ENCODE assay signal across 1 cellular context in the genomic region with DNA sequence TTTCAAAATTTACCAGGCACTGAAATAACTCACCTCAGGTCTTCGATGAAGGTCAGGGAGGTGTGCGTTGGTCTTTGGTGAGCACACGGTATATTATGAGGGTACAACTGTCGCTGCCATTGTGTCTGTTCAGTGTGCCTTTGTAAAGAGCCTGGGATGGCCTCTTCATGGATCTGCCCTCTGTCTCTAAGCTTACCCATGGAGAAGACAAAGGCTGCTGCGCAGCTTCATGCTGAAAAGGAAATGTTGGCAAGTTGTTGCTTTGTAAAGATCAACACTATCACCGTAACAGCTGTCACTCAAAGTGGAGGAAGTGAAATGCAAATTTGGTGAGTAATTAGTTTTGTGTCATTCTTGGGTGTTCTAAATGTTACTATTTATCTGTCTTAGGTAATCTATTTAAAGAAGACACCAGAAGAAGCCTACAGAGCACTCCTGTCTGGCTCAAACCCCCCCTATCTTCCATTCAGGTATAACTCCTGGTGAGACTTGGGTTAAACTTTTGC.
TF ChIP-seq lines count a peak whose summit lies in the region.

No MANE protein-coding gene starts in this region.

TF ChIP-seq in GM23338, 12 proteins besides CTCF, POLR2A, EP300 and RAD21 (continued from another document):
- TF ChIP-seq, protein P1, sequence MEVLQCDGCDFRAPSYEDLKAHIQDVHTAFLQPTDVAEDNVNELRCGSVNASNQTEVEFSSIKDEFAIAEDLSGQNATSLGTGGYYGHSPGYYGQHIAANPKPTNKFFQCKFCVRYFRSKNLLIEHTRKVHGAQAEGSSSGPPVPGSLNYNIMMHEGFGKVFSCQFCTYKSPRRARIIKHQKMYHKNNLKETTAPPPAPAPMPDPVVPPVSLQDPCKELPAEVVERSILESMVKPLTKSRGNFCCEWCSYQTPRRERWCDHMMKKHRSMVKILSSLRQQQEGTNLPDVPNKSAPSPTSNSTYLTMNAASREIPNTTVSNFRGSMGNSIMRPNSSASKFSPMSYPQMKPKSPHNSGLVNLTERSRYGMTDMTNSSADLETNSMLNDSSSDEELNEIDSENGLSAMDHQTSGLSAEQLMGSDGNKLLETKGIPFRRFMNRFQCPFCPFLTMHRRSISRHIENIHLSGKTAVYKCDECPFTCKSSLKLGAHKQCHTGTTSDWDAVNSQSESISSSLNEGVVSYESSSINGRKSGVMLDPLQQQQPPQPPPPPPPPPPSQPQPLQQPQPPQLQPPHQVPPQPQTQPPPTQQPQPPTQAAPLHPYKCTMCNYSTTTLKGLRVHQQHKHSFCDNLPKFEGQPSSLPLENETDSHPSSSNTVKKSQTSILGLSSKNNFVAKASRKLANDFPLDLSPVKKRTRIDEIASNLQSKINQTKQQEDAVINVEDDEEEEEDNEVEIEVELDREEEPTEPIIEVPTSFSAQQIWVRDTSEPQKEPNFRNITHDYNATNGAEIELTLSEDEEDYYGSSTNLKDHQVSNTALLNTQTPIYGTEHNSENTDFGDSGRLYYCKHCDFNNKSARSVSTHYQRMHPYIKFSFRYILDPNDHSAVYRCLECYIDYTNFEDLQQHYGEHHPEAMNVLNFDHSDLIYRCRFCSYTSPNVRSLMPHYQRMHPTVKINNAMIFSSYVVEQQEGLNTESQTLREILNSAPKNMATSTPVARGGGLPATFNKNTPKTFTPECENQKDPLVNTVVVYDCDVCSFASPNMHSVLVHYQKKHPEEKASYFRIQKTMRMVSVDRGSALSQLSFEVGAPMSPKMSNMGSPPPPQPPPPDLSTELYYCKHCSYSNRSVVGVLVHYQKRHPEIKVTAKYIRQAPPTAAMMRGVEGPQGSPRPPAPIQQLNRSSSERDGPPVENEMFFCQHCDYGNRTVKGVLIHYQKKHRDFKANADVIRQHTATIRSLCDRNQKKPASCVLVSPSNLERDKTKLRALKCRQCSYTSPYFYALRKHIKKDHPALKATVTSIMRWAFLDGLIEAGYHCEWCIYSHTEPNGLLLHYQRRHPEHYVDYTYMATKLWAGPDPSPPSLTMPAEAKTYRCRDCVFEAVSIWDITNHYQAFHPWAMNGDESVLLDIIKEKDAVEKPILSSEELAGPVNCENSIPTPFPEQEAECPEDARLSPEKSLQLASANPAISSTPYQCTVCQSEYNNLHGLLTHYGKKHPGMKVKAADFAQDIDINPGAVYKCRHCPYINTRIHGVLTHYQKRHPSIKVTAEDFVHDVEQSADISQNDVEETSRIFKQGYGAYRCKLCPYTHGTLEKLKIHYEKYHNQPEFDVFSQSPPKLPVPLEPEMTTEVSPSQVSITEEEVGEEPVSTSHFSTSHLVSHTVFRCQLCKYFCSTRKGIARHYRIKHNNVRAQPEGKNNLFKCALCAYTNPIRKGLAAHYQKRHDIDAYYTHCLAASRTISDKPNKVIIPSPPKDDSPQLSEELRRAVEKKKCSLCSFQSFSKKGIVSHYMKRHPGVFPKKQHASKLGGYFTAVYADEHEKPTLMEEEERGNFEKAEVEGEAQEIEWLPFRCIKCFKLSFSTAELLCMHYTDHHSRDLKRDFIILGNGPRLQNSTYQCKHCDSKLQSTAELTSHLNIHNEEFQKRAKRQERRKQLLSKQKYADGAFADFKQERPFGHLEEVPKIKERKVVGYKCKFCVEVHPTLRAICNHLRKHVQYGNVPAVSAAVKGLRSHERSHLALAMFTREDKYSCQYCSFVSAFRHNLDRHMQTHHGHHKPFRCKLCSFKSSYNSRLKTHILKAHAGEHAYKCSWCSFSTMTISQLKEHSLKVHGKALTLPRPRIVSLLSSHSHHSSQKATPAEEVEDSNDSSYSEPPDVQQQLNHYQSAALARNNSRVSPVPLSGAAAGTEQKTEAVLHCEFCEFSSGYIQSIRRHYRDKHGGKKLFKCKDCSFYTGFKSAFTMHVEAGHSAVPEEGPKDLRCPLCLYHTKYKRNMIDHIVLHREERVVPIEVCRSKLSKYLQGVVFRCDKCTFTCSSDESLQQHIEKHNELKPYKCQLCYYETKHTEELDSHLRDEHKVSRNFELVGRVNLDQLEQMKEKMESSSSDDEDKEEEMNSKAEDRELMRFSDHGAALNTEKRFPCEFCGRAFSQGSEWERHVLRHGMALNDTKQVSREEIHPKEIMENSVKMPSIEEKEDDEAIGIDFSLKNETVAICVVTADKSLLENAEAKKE (CRISPR knock-in tag; IDR thresholded peaks at IDR 0.05): no peak
- no peak for TF ChIP-seq NANOG (IDR thresholded peaks at IDR 0.05; ENCODE audit: borderline replicate concordance)
- TF ChIP-seq STAT1 (IDR thresholded peaks at IDR 0.05; ENCODE audit: unreplicated experiment): no peak
- TF ChIP-seq POLR2AphosphoS5 (IDR thresholded peaks at IDR 0.05; ENCODE audit: low read depth): no peak
- TF ChIP-seq ZNF331 (CRISPR knock-in tag; IDR thresholded peaks at IDR 0.05; ENCODE audit: low read depth): no peak
- TF ChIP-seq CREB1 (CRISPR knock-in tag; IDR thresholded peaks at IDR 0.05; ENCODE audit: low read depth): no peak
- no peak for TF ChIP-seq EZH2 (IDR thresholded peaks at IDR 0.05; ENCODE audit: low read depth, unreplicated experiment)
- TF ChIP-seq, protein P2, sequence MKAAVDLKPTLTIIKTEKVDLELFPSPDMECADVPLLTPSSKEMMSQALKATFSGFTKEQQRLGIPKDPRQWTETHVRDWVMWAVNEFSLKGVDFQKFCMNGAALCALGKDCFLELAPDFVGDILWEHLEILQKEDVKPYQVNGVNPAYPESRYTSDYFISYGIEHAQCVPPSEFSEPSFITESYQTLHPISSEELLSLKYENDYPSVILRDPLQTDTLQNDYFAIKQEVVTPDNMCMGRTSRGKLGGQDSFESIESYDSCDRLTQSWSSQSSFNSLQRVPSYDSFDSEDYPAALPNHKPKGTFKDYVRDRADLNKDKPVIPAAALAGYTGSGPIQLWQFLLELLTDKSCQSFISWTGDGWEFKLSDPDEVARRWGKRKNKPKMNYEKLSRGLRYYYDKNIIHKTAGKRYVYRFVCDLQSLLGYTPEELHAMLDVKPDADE (IDR thresholded peaks at IDR 0.05): no peak
- no peak for TF ChIP-seq REST (IDR thresholded peaks at IDR 0.05; ENCODE audit: unreplicated experiment)
- TF ChIP-seq EZH2phosphoT487 (IDR thresholded peaks at IDR 0.05; ENCODE audit: unreplicated experiment): no peak
- TF ChIP-seq ZNF114 (CRISPR knock-in tag; IDR thresholded peaks at IDR 0.05): no peak
